20 cellular contexts compared by ENCODE assay signal in genomic region chr15:35728176-35728938, GRCh38.
DNase-seq lines count a peak whose midpoint lies in the region; ATAC-seq, FAIRE-seq and TF ChIP-seq lines count a peak whose summit lies in the region.
"Had no signal": no experiment of that assay in that cellular context is flagged by ENCODE, and none has a peak within 500 bp of the region (broad histone marks: within the 10 kb centered on the region; RNA-seq: fewer than 3 reads in every experiment).

No MANE protein-coding gene starts in this region.

- H3K27ac ChIP-seq in astrocyte (ENCODE audit: low read depth, low read length): no peak overlapping the region
- H3K27ac ChIP-seq in mesendoderm (ENCODE audit: low read depth, low read length): no peak overlapping the region
- H3K27ac ChIP-seq in gastroesophageal sphincter: no peak overlapping the region
- H3K27ac ChIP-seq in lower lobe of right lung: no peak overlapping the region
- H3K27ac ChIP-seq: ascending aorta, GM23248 had no signal

- no peak for FAIRE-seq in astrocyte (lab: Jason Lieb, UNC)
- FAIRE-seq: D721Med, TTC549 had no signal

- no peaks in the 10 kb centered on the region for H4K20me1 ChIP-seq in astrocyte (ENCODE audit: insufficient read depth, low read length)

- no peak for TF ChIP-seq EP300 in gastroesophageal sphincter (IDR thresholded peaks at IDR 0.05)

- peaks cover 0 to 8% of the 10 kb centered on the region in 2 donors for H3K9me3 Mint-ChIP-seq in stimulated activated naive CD8-positive, alpha-beta T cell treated with anti-CD3 and anti-CD28 coated beads, Interleukin-15, amount 100 ng/mL, for 72 hours
- no peaks in the 10 kb centered on the region for H3K9me3 Mint-ChIP-seq in astrocyte (ENCODE audit: unreplicated experiment)
- H3K9me3 Mint-ChIP-seq: activated CD8-positive, alpha-beta T cell treated with anti-CD3 and anti-CD28 coated beads for 36 hours; activated T-helper 2 cell treated with anti-CD3 and anti-CD28 coated beads, Interferon-gamma antibody, Interleukin-2, Interleukin-4, amounts not matched to agents 10 μg/mL and 5 μg/mL and 100 μg/mL, durations not matched to agents 14 hours and 24 hours and 36 hours; dendritic cell treated with granulocyte-macrophage colony-stimulating factor and Interleukin-4, amounts not matched to agents 40 ng/mL and 50 ng/mL, for 4 days; IgD-negative memory B cell had no signal

- peaks cover 9% of the 10 kb centered on the region for H3K27me3 Mint-ChIP-seq in stimulated activated naive CD8-positive, alpha-beta T cell treated with anti-CD3 and anti-CD28 coated beads, Interleukin-15, amount 100 ng/mL, for 72 hours
- H3K27me3 Mint-ChIP-seq in astrocyte (ENCODE audit: low read depth, unreplicated experiment): no peaks in the 10 kb centered on the region
- H3K27me3 Mint-ChIP-seq: dendritic cell treated with granulocyte-macrophage colony-stimulating factor and Interleukin-4, amounts not matched to agents 40 ng/mL and 50 ng/mL, for 4 days; IgD-negative memory B cell had no signal

- H3K79me2 ChIP-seq in astrocyte (ENCODE audit: insufficient read depth, low read length) (no peaks in the 10 kb centered on the region), mesendoderm (ENCODE audit: control insufficient read depth, insufficient read depth, low read length) (no peaks in the 10 kb centered on the region)

- no peak for TF ChIP-seq POLR2A in gastroesophageal sphincter (IDR thresholded peaks at IDR 0.05)

- no peak overlapping the region for H4K8ac ChIP-seq in mesendoderm (ENCODE audit: low read depth, low read length)

- H3K27me3 ChIP-seq in astrocyte (ENCODE audit: insufficient read depth, low read length) (no peaks in the 10 kb centered on the region), mesendoderm (ENCODE audit: insufficient read depth, low read length, poor library complexity) (no peaks in the 10 kb centered on the region), gastroesophageal sphincter (no peaks in the 10 kb centered on the region), lower lobe of right lung (ENCODE audit: low read depth) (no peaks in the 10 kb centered on the region)
- H3K27me3 ChIP-seq: ascending aorta had no signal

- H2BK15ac ChIP-seq in mesendoderm (replicated peaks; ENCODE audit: low read depth): no peak overlapping the region

- no peaks in the 10 kb centered on the region for H3K9me3 ChIP-seq in astrocyte (ENCODE audit: insufficient read depth, low read depth, low read length)
- no peaks in the 10 kb centered on the region for H3K9me3 ChIP-seq in gastroesophageal sphincter
- H3K9me3 ChIP-seq in lower lobe of right lung: no peaks in the 10 kb centered on the region
- H3K9me3 ChIP-seq: ascending aorta had no signal

- no peak overlapping the region for H4K5ac ChIP-seq in mesendoderm (ENCODE audit: low read length)

- H2BK120ac ChIP-seq in mesendoderm (ENCODE audit: low read depth, low read length): no peak overlapping the region

- no peaks in the 10 kb centered on the region for H3K36me3 ChIP-seq in astrocyte (ENCODE audit: insufficient read depth, low read length)
- H3K36me3 ChIP-seq in mesendoderm (ENCODE audit: control insufficient read depth, insufficient read depth, low read length): no peaks in the 10 kb centered on the region
- no peaks in the 10 kb centered on the region for H3K36me3 ChIP-seq in gastroesophageal sphincter
- H3K36me3 ChIP-seq in lower lobe of right lung: no peaks in the 10 kb centered on the region
- H3K36me3 ChIP-seq: ascending aorta had no signal

- no peak overlapping the region for H3K18ac ChIP-seq in mesendoderm (ENCODE audit: low read length)

- no peak overlapping the region for H3K56ac ChIP-seq in mesendoderm (ENCODE audit: low read length)

- TF ChIP-seq CTCF in astrocyte (IDR thresholded peaks at IDR 0.05; ENCODE audit: insufficient read depth, low read depth, low read length) (no peak), gastroesophageal sphincter (IDR thresholded peaks at IDR 0.05) (no peak), lower lobe of right lung (IDR thresholded peaks at IDR 0.05) (no peak)

- H3K4me3 ChIP-seq in astrocyte (ENCODE audit: insufficient read depth, low read depth, low read length): no peak overlapping the region
- no peak overlapping the region for H3K4me3 ChIP-seq in mesendoderm (ENCODE audit: low read length)
- H3K4me3 ChIP-seq in gastroesophageal sphincter: no peak overlapping the region
- no peak overlapping the region for H3K4me3 ChIP-seq in lower lobe of right lung
- H3K4me3 ChIP-seq: ascending aorta, GM23248, lung had no signal

- H3K79me1 ChIP-seq in mesendoderm (ENCODE audit: low read length): no peaks in the 10 kb centered on the region

- H3K27ac Mint-ChIP-seq in stimulated activated naive CD8-positive, alpha-beta T cell treated with anti-CD3 and anti-CD28 coated beads, Interleukin-15, amount 100 ng/mL, for 72 hours: peak overlapping the region; percentile 2 to 12
- H3K27ac Mint-ChIP-seq in astrocyte (ENCODE audit: unreplicated experiment): no peak overlapping the region
- H3K27ac Mint-ChIP-seq: activated CD8-positive, alpha-beta T cell treated with anti-CD3 and anti-CD28 coated beads for 36 hours; activated T-helper 2 cell treated with anti-CD3 and anti-CD28 coated beads, Interferon-gamma antibody, Interleukin-2, Interleukin-4, amounts not matched to agents 10 μg/mL and 5 μg/mL and 100 μg/mL, durations not matched to agents 14 hours and 24 hours and 36 hours; dendritic cell treated with granulocyte-macrophage colony-stimulating factor and Interleukin-4, amounts not matched to agents 40 ng/mL and 50 ng/mL, for 4 days; IgD-negative memory B cell had no signal

- peaks cover 8% of the 10 kb centered on the region for H3K4me1 ChIP-seq in astrocyte (ENCODE audit: insufficient read depth, low read length)
- no peaks in the 10 kb centered on the region for H3K4me1 ChIP-seq in mesendoderm (ENCODE audit: control insufficient read depth, low read depth, low read length)
- peaks cover 0 to 7% (median 0%) of the 10 kb centered on the region in 3 donors for H3K4me1 ChIP-seq in gastroesophageal sphincter
- H3K4me1 ChIP-seq in lower lobe of right lung: no peaks in the 10 kb centered on the region
- H3K4me1 ChIP-seq: ascending aorta had no signal

- no peak for DNase-seq in stimulated activated naive CD8-positive, alpha-beta T cell treated with anti-CD3 and anti-CD28 coated beads, Interleukin-15, amount 100 ng/mL, for 72 hours
- no peak for DNase-seq in stimulated activated naive CD8-positive, alpha-beta T cell treated with anti-CD3 and anti-CD28 coated beads, Interleukin-15, Interleukin-2, amounts not matched to agents 100 U/mL and 50 U/mL, for 24 hours
- peak; percentile 35 for DNase-seq in astrocyte (ENCODE audit: low read depth)
- DNase-seq in mesendoderm: peak; percentile 30
- DNase-seq in inferior parietal cortex (ENCODE audit: extremely low spot score): no peak
- DNase-seq in DMS114 treated with DMSO at 0.1 percent for 48 hours (lab: John Stamatoyannopoulos, UW; ENCODE audit: unreplicated experiment): no peak
- DNase-seq in lower lobe of right lung: no peak
- DNase-seq: activated CD8-positive, alpha-beta T cell treated with anti-CD3 and anti-CD28 coated beads for 36 hours; GM23248; hypothalamus; NCI-H1436; NCI-H524 treated with DMSO at 0.1 percent for 48 hours had no signal

- no peak overlapping the region for H3K4ac ChIP-seq in mesendoderm (ENCODE audit: low read depth, low read length)

- intact Hi-C loops in lower lobe of right lung (cut with DNase I): no loop called here

- ATAC-seq in stimulated activated naive CD8-positive, alpha-beta T cell treated with anti-CD3 and anti-CD28 coated beads, Interleukin-15, amount 100 ng/mL, for 72 hours: no peak
- no peak for ATAC-seq in stimulated activated naive CD8-positive, alpha-beta T cell treated with anti-CD3 and anti-CD28 coated beads, Interleukin-15, Interleukin-2, amounts not matched to agents 100 U/mL and 50 U/mL, for 24 hours
- ATAC-seq in gastroesophageal sphincter (no peak), lower lobe of right lung (no peak)
- ATAC-seq: activated CD8-positive, alpha-beta T cell treated with anti-CD3 and anti-CD28 coated beads for 36 hours had no signal

- no CpG with 5 or more reads among the region's 2 CpGs for WGBS in mesendoderm (ENCODE audit: extremely low coverage, insufficient coverage, low lambda C conversion rate)
- 52 to 56% methylated on average over 2 of the region's 2 CpGs for WGBS in gastroesophageal sphincter (ENCODE audit: low coverage in 1 of 2), 2 donors

- no peak overlapping the region for H2AK5ac ChIP-seq in mesendoderm (ENCODE audit: low read length)

- H3K23ac ChIP-seq in mesendoderm (ENCODE audit: low read length): no peak overlapping the region

- no peak overlapping the region for H3K4me3 Mint-ChIP-seq in stimulated activated naive CD8-positive, alpha-beta T cell treated with anti-CD3 and anti-CD28 coated beads, Interleukin-15, amount 100 ng/mL, for 72 hours
- H3K4me3 Mint-ChIP-seq in astrocyte (ENCODE audit: unreplicated experiment): no peak overlapping the region
- H3K4me3 Mint-ChIP-seq: activated CD8-positive, alpha-beta T cell treated with anti-CD3 and anti-CD28 coated beads for 36 hours; dendritic cell treated with granulocyte-macrophage colony-stimulating factor and Interleukin-4, amounts not matched to agents 40 ng/mL and 50 ng/mL, for 4 days; IgD-negative memory B cell had no signal

- H2AFZ ChIP-seq in astrocyte (ENCODE audit: low read depth, low read length): peak overlapping the region; percentile 12
- H2AFZ ChIP-seq: GM23248 had no signal

- H3K36me3 Mint-ChIP-seq in astrocyte (ENCODE audit: low read depth, unreplicated experiment): no peaks in the 10 kb centered on the region
- H3K36me3 Mint-ChIP-seq: IgD-negative memory B cell had no signal

- H2BK5ac ChIP-seq in mesendoderm (ENCODE audit: low read length): no peak overlapping the region

- no peak overlapping the region for H3K9ac ChIP-seq in astrocyte (ENCODE audit: low read length)
- no peak overlapping the region for H3K9ac ChIP-seq in mesendoderm (ENCODE audit: low read length)
- H3K9ac ChIP-seq: GM23248 had no signal

- no peaks in the 10 kb centered on the region for H3K4me1 Mint-ChIP-seq in stimulated activated naive CD8-positive, alpha-beta T cell treated with anti-CD3 and anti-CD28 coated beads, Interleukin-15, amount 100 ng/mL, for 72 hours
- H3K4me1 Mint-ChIP-seq in astrocyte (ENCODE audit: low read depth, unreplicated experiment): peaks cover 18% of the 10 kb centered on the region
- H3K4me1 Mint-ChIP-seq: IgD-negative memory B cell had no signal

- no peak overlapping the region for H3K4me2 ChIP-seq in astrocyte (ENCODE audit: low read length)
- no peak overlapping the region for H3K4me2 ChIP-seq in mesendoderm (ENCODE audit: low read length)

Comparison
In these comparisons a context has a peak if more than half of its experiments do, and no peak if none do; other contexts are left out.
1. DNase-seq: peak in astrocyte (single experiment) and mesendoderm (single experiment); none in stimulated activated naive CD8-positive, alpha-beta T cell treated with anti-CD3 and anti-CD28 coated beads, Interleukin-15, amount 100 ng/mL, for 72 hours (0 of 2), stimulated activated naive CD8-positive, alpha-beta T cell treated with anti-CD3 and anti-CD28 coated beads, Interleukin-15, Interleukin-2, amounts not matched to agents 100 U/mL and 50 U/mL, for 24 hours (single experiment), inferior parietal cortex (single experiment), DMS114 treated with DMSO at 0.1 percent for 48 hours (single experiment) and lower lobe of right lung (single experiment).